20 cellular contexts compared by ENCODE assay signal in genomic region chrX:100939336-100939735, GRCh38. TPM values are rescaled to one million over a fixed set of nuclear protein-coding genes. Genes with fewer than 3 reads are reported as not detected.
DNase-seq lines count a peak whose midpoint lies in the region; ATAC-seq, FAIRE-seq and TF ChIP-seq lines count a peak whose summit lies in the region.
"Had no signal": no experiment of that assay in that cellular context is flagged by ENCODE, and none has a peak within 500 bp of the region (broad histone marks: within the 10 kb centered on the region; RNA-seq: fewer than 3 reads in every experiment).

No MANE protein-coding gene starts in this region.

- H3K36me3 ChIP-seq in bronchial epithelial cell (ENCODE audit: control insufficient read depth, insufficient read depth, low read length) (no peaks in the 10 kb centered on the region), thymus (ENCODE audit: control insufficient read depth, insufficient read depth) (no peaks in the 10 kb centered on the region)
- H3K36me3 ChIP-seq: BLaER1 treated with 17β-estradiol and CSF1 and Interleukin-3, amounts not matched to agents 10 nM and 100 nM had no signal

- H3K27ac Mint-ChIP-seq in activated CD4-positive, alpha-beta T cell treated with anti-CD3 and anti-CD28 coated beads for 36 hours, result peak overlapping the region; percentile 33

- H3K36me3 Mint-ChIP-seq in activated CD4-positive, alpha-beta T cell treated with anti-CD3 and anti-CD28 coated beads for 36 hours (ENCODE audit: low read depth), result no peaks in the 10 kb centered on the region

- FAIRE-seq in bronchial epithelial cell (lab: Jason Lieb, UNC), result no peak
- FAIRE-seq: GM12892, HTR-8/SVneo had no signal

- intact Hi-C loops in activated CD4-positive, alpha-beta T cell treated with anti-CD3 and anti-CD28 coated beads for 36 hours (cut with DNase I, micrococcal nuclease), result no loop called here

- H3K9me3 ChIP-seq in thymus (ENCODE audit: control insufficient read depth), result no peaks in the 10 kb centered on the region
- H3K9me3 ChIP-seq: Caco-2 had no signal

- H3K27ac ChIP-seq in thymus (ENCODE audit: low read depth), result peak overlapping the region; percentile 53
- H3K27ac ChIP-seq: 22Rv1; BLaER1 treated with 17β-estradiol and CSF1 and Interleukin-3, amounts not matched to agents 10 nM and 100 nM; GM23248; RWPE1 had no signal

- H3K4me1 Mint-ChIP-seq in activated CD4-positive, alpha-beta T cell treated with anti-CD3 and anti-CD28 coated beads for 36 hours, result peaks cover 9% of the 10 kb centered on the region

- ATAC-seq in activated CD4-positive, alpha-beta T cell treated with anti-CD3 and anti-CD28 coated beads for 36 hours, result peak; percentile 16

- no peak overlapping the region for H3K4me3 Mint-ChIP-seq in activated CD4-positive, alpha-beta T cell treated with anti-CD3 and anti-CD28 coated beads for 36 hours

- no peak for TF ChIP-seq CTCF in bronchial epithelial cell (IDR thresholded peaks at IDR 0.05; ENCODE audit: insufficient read depth, low read length, severe bottlenecking)

- peak; percentile 6 for DNase-seq in activated CD4-positive, alpha-beta T cell treated with anti-CD3 and anti-CD28 coated beads for 36 hours
- no peak for DNase-seq in activated CD4-positive, alpha-beta T cell treated with anti-CD3 and anti-CD28 coated beads, Interleukin-2, amount 50 U/mL, for 1 hour
- peak in 4 of 6 experiments; percentile 4 to 38 (median 25) for DNase-seq in stimulated activated naive CD4-positive, alpha-beta T cell (lab: John Stamatoyannopoulos, UW)
- DNase-seq in stimulated activated naive CD4-positive, alpha-beta T cell treated with Interleukin-2 at 50 U/mL for 16 hours (lab: John Stamatoyannopoulos, UW), result no peak
- DNase-seq in bronchial epithelial cell (ENCODE audit: low read depth), result peak; percentile 18
- DNase-seq in AG08396 (ENCODE audit: low spot score), result no peak
- no peak for DNase-seq in T-helper 1 cell
- DNase-seq: Caco-2, GM23248, NCI-H1436 treated with DMSO at 0.1 percent for 48 hours, NCI-H2081 treated with DMSO at 0.1 percent for 48 hours, NCI-H226, NCI-H526, OCI-M1 had no signal

- CTCF ChIA-PET in activated CD4-positive, alpha-beta T cell treated with anti-CD3 and anti-CD28 coated beads for 36 hours (lab: Charles Lee), result no interaction called here

- no peaks in the 10 kb centered on the region for H3K4me1 ChIP-seq in thymus (ENCODE audit: control insufficient read depth, insufficient read depth, low read length)
- H3K4me1 ChIP-seq: BLaER1 treated with 17β-estradiol and CSF1 and Interleukin-3, amounts not matched to agents 10 nM and 100 nM; Caco-2 had no signal

- H3K27me3 ChIP-seq in bronchial epithelial cell (ENCODE audit: control insufficient read depth, insufficient read depth, low read length), result no peaks in the 10 kb centered on the region
- no peaks in the 10 kb centered on the region for H3K27me3 ChIP-seq in thymus (ENCODE audit: control insufficient read depth, insufficient read depth)
- H3K27me3 ChIP-seq: BLaER1 treated with 17β-estradiol and CSF1 and Interleukin-3, amounts not matched to agents 10 nM and 100 nM had no signal

- no peaks in the 10 kb centered on the region for H3K27me3 Mint-ChIP-seq in activated CD4-positive, alpha-beta T cell treated with anti-CD3 and anti-CD28 coated beads for 36 hours

- no peaks in the 10 kb centered on the region for H3K9me3 Mint-ChIP-seq in activated CD4-positive, alpha-beta T cell treated with anti-CD3 and anti-CD28 coated beads for 36 hours (ENCODE audit: low read depth)

- H3K4me3 ChIP-seq in bronchial epithelial cell (ENCODE audit: low read depth, low read length) (no peak overlapping the region), thymus (ENCODE audit: low read length) (no peak overlapping the region)
- H3K4me3 ChIP-seq: BLaER1 treated with 17β-estradiol and CSF1 and Interleukin-3, amounts not matched to agents 10 nM and 100 nM; GM23248 had no signal

- 21% methylated on average over 4 of the region's 4 CpGs for WGBS in thymus

- POLR2A ChIA-PET in activated CD4-positive, alpha-beta T cell treated with anti-CD3 and anti-CD28 coated beads for 36 hours (lab: Charles Lee), result no interaction called here

RNA-seq across cellular contexts. Expression of gene XKRX, which starts 10.6 kb away (rescaled TPM):
- 1 to 10 TPM in 1 of 2 experiments, under 1 TPM in 1; 0.78 to 1.0 TPM for total RNA-seq in activated CD4-positive, alpha-beta T cell treated with anti-CD3 and anti-CD28 coated beads for 36 hours
- total RNA-seq in bronchial epithelial cell, result under 0.01 and 1.9 TPM in 2 replicates
- polyA plus RNA-seq in thymus, result 5.5 TPM
- total RNA-seq: GM23248 had no signal
- polyA plus RNA-seq: GM23248 had no signal

RNA-seq across cellular contexts. Expression of gene ARL13A, which starts 30.2 kb away (rescaled TPM):
- total RNA-seq in activated CD4-positive, alpha-beta T cell treated with anti-CD3 and anti-CD28 coated beads for 36 hours, result not detected
- total RNA-seq in bronchial epithelial cell, result not detected in 2 replicates
- polyA plus RNA-seq in thymus, result 0.02 TPM
- total RNA-seq: Caco-2, GM23248 had no signal
- polyA plus RNA-seq: GM23248 had no signal

Comparison
In these comparisons a context has a peak if more than half of its experiments do, and no peak if none do; other contexts are left out.
1. DNase-seq: peak in activated CD4-positive, alpha-beta T cell treated with anti-CD3 and anti-CD28 coated beads for 36 hours (single experiment), stimulated activated naive CD4-positive, alpha-beta T cell (4 of 6) and bronchial epithelial cell (single experiment); none in activated CD4-positive, alpha-beta T cell treated with anti-CD3 and anti-CD28 coated beads, Interleukin-2, amount 50 U/mL, for 1 hour (single experiment), stimulated activated naive CD4-positive, alpha-beta T cell treated with Interleukin-2 at 50 U/mL for 16 hours (single experiment), AG08396 (single experiment) and T-helper 1 cell (0 of 5).